In the genomic region with DNA sequence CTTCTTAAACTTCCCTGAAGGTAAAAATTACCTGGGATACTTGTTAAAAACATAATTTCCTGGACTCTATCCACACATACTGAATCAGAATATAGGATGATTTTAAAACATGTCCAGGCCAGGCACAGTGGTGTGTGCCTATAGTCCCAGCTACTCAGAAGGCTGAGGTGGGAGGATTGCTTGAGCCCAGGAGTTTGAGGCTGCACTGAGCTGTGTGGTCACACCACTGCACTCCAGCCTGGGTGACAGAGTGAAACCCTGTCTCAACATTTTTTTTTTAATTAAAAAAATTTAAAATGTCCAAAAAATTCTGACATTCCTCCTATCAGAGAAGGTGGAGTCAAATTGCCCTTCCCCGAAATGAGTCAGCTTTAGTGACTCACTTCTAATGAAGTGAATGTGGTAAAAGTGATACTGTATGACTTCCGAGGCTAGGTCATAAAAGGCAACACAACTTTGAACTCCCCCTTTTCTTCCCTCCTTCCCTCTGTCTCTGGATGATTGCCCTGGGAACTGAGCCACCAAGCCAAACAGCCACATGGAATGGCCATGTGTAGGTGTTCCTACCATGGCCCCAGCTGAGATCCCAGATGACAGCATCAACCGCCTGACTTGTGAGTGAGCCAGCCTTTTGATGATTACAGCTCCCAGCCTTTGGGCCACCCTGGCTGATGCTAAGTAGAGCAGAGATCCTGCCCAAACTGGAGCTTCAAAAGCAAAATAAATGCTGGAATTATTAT, we compare ENCODE assay signal across 7 cellular contexts. TPM values are rescaled to one million over a fixed set of nuclear protein-coding genes. Genes with fewer than 3 reads are reported as not detected.
DNase-seq lines count a peak whose midpoint lies in the region; ATAC-seq and TF ChIP-seq lines count a peak whose summit lies in the region.

No MANE protein-coding gene starts in this region.

- H3K4me1 ChIP-seq in hepatocyte (ENCODE audit: insufficient read depth), result peaks cover 17% of the 10 kb centered on the region

- ATAC-seq in GM18907 (IDR thresholded peaks at IDR 0.05; ENCODE audit: unreplicated experiment) (peak; percentile 61), HG02588 (IDR thresholded peaks at IDR 0.05; ENCODE audit: unreplicated experiment) (no peak)

- H3K4me2 ChIP-seq in hepatocyte, result no peak overlapping the region

- 47% methylated on average over 3 of the region's 3 CpGs for WGBS in hepatocyte (ENCODE audit: low lambda C conversion rate, missing lambda C conversion rate)

- no peaks in the 10 kb centered on the region for H3K27me3 Mint-ChIP-seq in activated naive CD8-positive, alpha-beta T cell treated with anti-CD3 and anti-CD28 coated beads for 36 hours

- H3K79me2 ChIP-seq in hepatocyte, result peaks cover 33% of the 10 kb centered on the region

- H3K4me3 ChIP-seq in hepatocyte, result no peak overlapping the region

- peak overlapping the region; percentile 64 for H3K27ac Mint-ChIP-seq in activated naive CD8-positive, alpha-beta T cell treated with anti-CD3 and anti-CD28 coated beads for 36 hours

- no peak overlapping the region for H3K4me3 Mint-ChIP-seq in activated naive CD8-positive, alpha-beta T cell treated with anti-CD3 and anti-CD28 coated beads for 36 hours

- peaks cover 15% of the 10 kb centered on the region for H3K4me1 Mint-ChIP-seq in activated naive CD8-positive, alpha-beta T cell treated with anti-CD3 and anti-CD28 coated beads for 36 hours

- H4K20me1 ChIP-seq in hepatocyte (ENCODE audit: insufficient read depth, poor library complexity, severe bottlenecking), result no peaks in the 10 kb centered on the region

- no peak for TF ChIP-seq CTCF in hepatocyte (IDR thresholded peaks at IDR 0.05; ENCODE audit: poor library complexity)

- DNase-seq in Kasumi-1 (lab: John Stamatoyannopoulos, UW), result peak; percentile 38 to 62
- peak; percentile 15 for DNase-seq in activated naive CD8-positive, alpha-beta T cell treated with anti-CD3 and anti-CD28 coated beads for 36 hours
- peak; percentile 65 for DNase-seq in hepatocyte (ENCODE audit: low spot score)
- DNase-seq in stimulated activated CD4-positive, alpha-beta T cell treated with anti-CD3 and anti-CD28 coated beads, TNF-alpha, amount 100 ng/mL, for 48 hours (ENCODE audit: low read depth in 3 of 3), result peak in 2 of 3 donors; percentile 37 to 46
- DNase-seq in NCI-H187 (lab: John Stamatoyannopoulos, UW), result no peak

- peaks cover 3% of the 10 kb centered on the region for H3K36me3 Mint-ChIP-seq in activated naive CD8-positive, alpha-beta T cell treated with anti-CD3 and anti-CD28 coated beads for 36 hours

- H3K36me3 ChIP-seq in hepatocyte (replicated peaks; ENCODE audit: insufficient read depth, low read depth), result no peaks in the 10 kb centered on the region

- peak overlapping the region; percentile 72 for H3K27ac ChIP-seq in hepatocyte

- no peaks in the 10 kb centered on the region for H3K27me3 ChIP-seq in hepatocyte

- no peaks in the 10 kb centered on the region for H3K9me2 ChIP-seq in hepatocyte (replicated peaks; ENCODE audit: insufficient read depth)

- H3K9me3 Mint-ChIP-seq in activated naive CD8-positive, alpha-beta T cell treated with anti-CD3 and anti-CD28 coated beads for 36 hours, result no peaks in the 10 kb centered on the region

- no peaks in the 10 kb centered on the region for H3K9me3 ChIP-seq in hepatocyte (ENCODE audit: low read depth)

- no peak overlapping the region for H2AFZ ChIP-seq in hepatocyte

RNA-seq across cellular contexts. Expression of gene LIMA1, which starts 36.3 kb away (rescaled TPM):
- 10 to 100 TPM; 27.8 to 28.1 TPM for total RNA-seq in activated naive CD8-positive, alpha-beta T cell treated with anti-CD3 and anti-CD28 coated beads for 36 hours
- total RNA-seq in hepatocyte, result 84.4 and 93.3 TPM in 2 replicates
- 54.8 and 59.7 TPM in 2 replicates for polyA plus RNA-seq in hepatocyte

Comparison
In these comparisons a context has a peak if more than half of its experiments do, and no peak if none do; other contexts are left out.
1. DNase-seq: peak in Kasumi-1 (2 of 2), activated naive CD8-positive, alpha-beta T cell treated with anti-CD3 and anti-CD28 coated beads for 36 hours (single experiment), hepatocyte (single experiment) and stimulated activated CD4-positive, alpha-beta T cell treated with anti-CD3 and anti-CD28 coated beads, TNF-alpha, amount 100 ng/mL, for 48 hours (2 of 3); none in NCI-H187 (0 of 2).